ENCODE assay signal across 8 cellular contexts in the genomic region with DNA sequence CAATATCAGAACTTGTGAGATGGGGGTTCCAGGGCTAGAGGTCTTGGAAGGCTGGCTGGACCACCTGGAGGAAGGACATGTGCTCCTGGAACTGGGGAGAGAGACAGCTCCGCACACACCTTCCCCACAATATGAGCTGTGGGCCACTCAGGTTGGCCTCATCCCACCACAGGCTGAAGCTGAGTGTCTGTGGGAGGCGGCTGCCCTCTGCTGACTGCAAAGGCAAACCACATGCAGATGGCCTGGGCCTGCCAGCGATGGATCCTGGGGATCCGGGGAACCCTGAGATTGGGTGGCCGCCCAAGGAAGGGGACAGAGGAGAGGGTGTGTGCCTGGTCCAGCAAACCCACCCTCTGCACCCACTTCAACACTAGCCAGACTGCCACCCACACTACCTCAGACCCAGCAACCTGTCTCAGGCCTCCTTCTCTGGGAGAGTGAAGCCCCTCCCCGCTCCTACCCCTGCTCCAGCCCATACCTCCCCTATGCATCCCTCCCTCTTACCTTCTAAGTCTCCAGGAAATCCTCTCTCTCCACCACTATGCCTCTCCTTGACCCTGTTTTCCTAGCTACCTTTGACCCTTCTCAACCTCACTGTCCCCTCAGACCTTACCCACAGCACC. TPM values are rescaled to one million over a fixed set of nuclear protein-coding genes. Genes with fewer than 3 reads are reported as not detected.
A peak's percentile ranks its signal among the peaks of the same experiment; 100 is the strongest.
DNase-seq lines count a peak whose midpoint lies in the region; ATAC-seq and TF ChIP-seq lines count a peak whose summit lies in the region.

No MANE protein-coding gene starts in this region.

- H3K36me3 ChIP-seq in heart right ventricle, result no peaks in the 10 kb centered on the region

- no peaks in the 10 kb centered on the region for H3K36me3 Mint-ChIP-seq in T-cell
- H3K36me3 Mint-ChIP-seq in activated naive CD8-positive, alpha-beta T cell treated with anti-CD3 and anti-CD28 coated beads, Interleukin-2, amount 50 U/mL, for 24 hours (ENCODE audit: low read depth), result no peaks in the 10 kb centered on the region

- H3K4me1 Mint-ChIP-seq in T-cell, result peaks cover 6 to 14% (median 8%) of the 10 kb centered on the region in 3 donors
- peaks cover 23% of the 10 kb centered on the region for H3K4me1 Mint-ChIP-seq in activated naive CD8-positive, alpha-beta T cell treated with anti-CD3 and anti-CD28 coated beads, Interleukin-2, amount 50 U/mL, for 24 hours

- peaks cover 14 to 30% (median 28%) of the 10 kb centered on the region in 9 donors for H3K4me1 ChIP-seq in heart right ventricle

- peak; percentile 63 to 78 (median 68) for ATAC-seq in T-cell (replicated peaks in 1 of 4)
- peak; percentile 76 for ATAC-seq in activated naive CD8-positive, alpha-beta T cell treated with anti-CD3 and anti-CD28 coated beads, Interleukin-2, amount 50 U/mL, for 24 hours
- peak in 7 of 8 donors; percentile 17 to 64 (median 54) for ATAC-seq in heart right ventricle
- no peak for ATAC-seq in HG03457 (IDR thresholded peaks at IDR 0.05; ENCODE audit: unreplicated experiment)
- no peak for ATAC-seq in GM21447 (IDR thresholded peaks at IDR 0.05; ENCODE audit: unreplicated experiment)

- H3K27ac ChIP-seq in heart right ventricle, result no peak overlapping the region

- CTCF ChIA-PET in T-cell (lab: Charles Lee), result interaction anchor here in 1 of 2 donors (0.6 to 1.9 kb wide), 2 partner anchors 193 to 350 kb away, joined by 4 to 9 read pairs; no protein-coding TSS in a partner anchor

- H3K4me3 ChIP-seq in heart right ventricle, result no peak overlapping the region
- H3K4me3 ChIP-seq in retinal pigment epithelial cell (ENCODE audit: low read length), result no peak overlapping the region

- H3K27me3 Mint-ChIP-seq in T-cell, result peaks cover 5 to 6% of the 10 kb centered on the region in 2 donors
- peaks cover 2% of the 10 kb centered on the region for H3K27me3 Mint-ChIP-seq in activated naive CD8-positive, alpha-beta T cell treated with anti-CD3 and anti-CD28 coated beads, Interleukin-2, amount 50 U/mL, for 24 hours

- no peak overlapping the region for H3K4me3 Mint-ChIP-seq in T-cell
- no peak overlapping the region for H3K4me3 Mint-ChIP-seq in activated naive CD8-positive, alpha-beta T cell treated with anti-CD3 and anti-CD28 coated beads, Interleukin-2, amount 50 U/mL, for 24 hours

- TF ChIP-seq CTCF in heart right ventricle (IDR thresholded peaks at IDR 0.05) (peak; percentile 80 to 94 (median 87)), retinal pigment epithelial cell (conservative IDR thresholded peaks at IDR 0.05; ENCODE audit: low read depth, low read length) (peak; percentile 94)

- H3K9me3 ChIP-seq in heart right ventricle, result no peaks in the 10 kb centered on the region

- no peak overlapping the region for H3K27ac Mint-ChIP-seq in T-cell
- H3K27ac Mint-ChIP-seq in activated naive CD8-positive, alpha-beta T cell treated with anti-CD3 and anti-CD28 coated beads, Interleukin-2, amount 50 U/mL, for 24 hours, result no peak overlapping the region

- no peaks in the 10 kb centered on the region for H3K9me3 Mint-ChIP-seq in T-cell
- no peaks in the 10 kb centered on the region for H3K9me3 Mint-ChIP-seq in activated naive CD8-positive, alpha-beta T cell treated with anti-CD3 and anti-CD28 coated beads, Interleukin-2, amount 50 U/mL, for 24 hours

- WGBS in heart right ventricle, 2 donors, result 29 to 37% methylated on average over 6 of the region's 6 CpGs

- peak; percentile 91 for DNase-seq in GM03348 (ENCODE audit: low spot score)
- peak; percentile 55 for DNase-seq in M059J (ENCODE audit: low read depth)
- peak in 32 of 34 experiments; percentile 14 to 62 (median 44) for DNase-seq in T-cell
- DNase-seq in activated naive CD8-positive, alpha-beta T cell treated with anti-CD3 and anti-CD28 coated beads, Interleukin-2, amount 50 U/mL, for 24 hours, result peak; percentile 69
- DNase-seq in heart right ventricle, result peak; percentile 62 to 71
- DNase-seq in retinal pigment epithelial cell (ENCODE audit: low read depth), result no peak

- POLR2A ChIA-PET in T-cell (lab: Charles Lee), result no interaction called here

- peaks cover 0 to 4% (median 0%) of the 10 kb centered on the region in 7 donors for H3K27me3 ChIP-seq in heart right ventricle

- intact Hi-C loops in heart right ventricle (cut with DNase I), result loop anchor here (1.0 to 10.0 kb wide), 7 partner anchors 195 to 350 kb away; no protein-coding TSS in a partner anchor

RNA-seq across cellular contexts. Expression of gene CYP11A1, which starts 44.8 kb away (rescaled TPM):
- 0.07 and 0.10 TPM in 2 replicates for total RNA-seq in M059J (2014; rRNA removed; shearing (Covaris generic))
- total RNA-seq in T-cell (under 1 TPM in 3 of 5 donors, not detected in 2; 0.47 to 0.79 (median 0.49) TPM), heart right ventricle (1 to 10 TPM in 8 of 10 donors, under 1 TPM in 2; 0.60 to 3.6 (median 2.2) TPM)
- polyA plus RNA-seq in heart right ventricle, result under 1 TPM; 0.06 to 0.44 TPM

Comparison
In these comparisons a context has a peak if more than half of its experiments do, and no peak if none do; other contexts are left out.
1. ATAC-seq: peak in T-cell (4 of 4), activated naive CD8-positive, alpha-beta T cell treated with anti-CD3 and anti-CD28 coated beads, Interleukin-2, amount 50 U/mL, for 24 hours (single experiment) and heart right ventricle (7 of 8); none in HG03457 (single experiment) and GM21447 (single experiment).